ENCODE assay signal across 7 cellular contexts in genomic region chr13:101514695-101515275, GRCh38.
DNase-seq lines count a peak whose midpoint lies in the region; ATAC-seq, FAIRE-seq and TF ChIP-seq lines count a peak whose summit lies in the region.

No MANE protein-coding gene starts in this region.

- TF ChIP-seq POLR2A in H54 (IDR thresholded peaks at IDR 0.05; ENCODE audit: low read depth, low read length): no peak

- no peak overlapping the region for H3K4me3 Mint-ChIP-seq in T-helper 17 cell

- peaks cover 7% of the 10 kb centered on the region for H3K4me1 Mint-ChIP-seq in T-helper 17 cell

- H3K36me3 Mint-ChIP-seq in T-helper 17 cell (ENCODE audit: low read depth): no peaks in the 10 kb centered on the region

- no peaks in the 10 kb centered on the region for H3K9me3 ChIP-seq in T-helper 17 cell (ENCODE audit: control insufficient read depth, low read length, poor library complexity, severe bottlenecking)

- peak; percentile 39 for ATAC-seq in T-helper 17 cell

- peak; percentile 99 for FAIRE-seq in H54 (lab: Jason Lieb, UNC)

- H3K27me3 Mint-ChIP-seq in T-helper 17 cell: peaks cover 20% of the 10 kb centered on the region

- H3K27ac Mint-ChIP-seq in T-helper 17 cell: no peak overlapping the region

- DNase-seq in EL (peak; percentile 70), H54 (ENCODE audit: insufficient read length, low spot score) (no peak), NCI-H1417 treated with DMSO at 0.1 percent for 48 hours (lab: John Stamatoyannopoulos, UW) (peak; percentile 43), T-helper 17 cell (peak in 1 of 3 donors; percentile 8), foreskin melanocyte (peak; percentile 18), putamen (ENCODE audit: low spot score) (peak; percentile 50), occipital lobe (lab: John Stamatoyannopoulos, UW) (no peak)

Comparison
In these comparisons a context has a peak if more than half of its experiments do, and no peak if none do; other contexts are left out.
1. DNase-seq: peak in EL (single experiment), NCI-H1417 treated with DMSO at 0.1 percent for 48 hours (single experiment), foreskin melanocyte (single experiment) and putamen (single experiment); none in H54 (single experiment) and occipital lobe (single experiment).